In genomic region chr12:132560831-132561783, GRCh38 we compare ENCODE assay signal across 8 cellular contexts. TPM values are rescaled to one million over a fixed set of nuclear protein-coding genes. Genes with fewer than 3 reads are reported as not detected.
DNase-seq lines count a peak whose midpoint lies in the region; ATAC-seq, FAIRE-seq and TF ChIP-seq lines count a peak whose summit lies in the region.

No MANE protein-coding gene starts in this region.

- H3K9me3 ChIP-seq in astrocyte (ENCODE audit: insufficient read depth, low read depth, low read length) = no peaks in the 10 kb centered on the region
- H3K9me3 ChIP-seq in iPS-15b (ENCODE audit: control insufficient read depth, insufficient read depth, low read length) = no peaks in the 10 kb centered on the region

- ATAC-seq in GM19467 (IDR thresholded peaks at IDR 0.05; ENCODE audit: unreplicated experiment) (no peak), HG03196 (IDR thresholded peaks at IDR 0.05; ENCODE audit: unreplicated experiment) (no peak)

- H3K27ac Mint-ChIP-seq in T-helper 1 cell treated with Interleukin-12 subunit alpha and Interleukin-12 subunit beta and Interleukin-4 antibody, amounts not matched to agents 30 μg/mL and 1 μg/mL, for 36 hours = no peak overlapping the region
- H3K27ac Mint-ChIP-seq in astrocyte (ENCODE audit: unreplicated experiment) = no peak overlapping the region

- TF ChIP-seq CTCF in GM12875 (IDR thresholded peaks at IDR 0.05; ENCODE audit: borderline replicate concordance, insufficient read depth, low read depth, low read length) (peak; percentile 91), astrocyte (IDR thresholded peaks at IDR 0.05; ENCODE audit: insufficient read depth, low read depth, low read length) (peak; percentile 48)

- H3K79me2 ChIP-seq in astrocyte (ENCODE audit: insufficient read depth, low read length) = peaks cover 30% of the 10 kb centered on the region

- H3K9ac ChIP-seq in astrocyte (ENCODE audit: low read length) (peak overlapping the region; percentile 58), iPS-15b (ENCODE audit: low read depth, low read length) (peak overlapping the region; percentile 85)

- H3K9me3 Mint-ChIP-seq in T-helper 1 cell treated with Interleukin-12 subunit alpha and Interleukin-12 subunit beta and Interleukin-4 antibody, amounts not matched to agents 30 μg/mL and 1 μg/mL, for 36 hours = no peaks in the 10 kb centered on the region
- H3K9me3 Mint-ChIP-seq in astrocyte (ENCODE audit: unreplicated experiment) = no peaks in the 10 kb centered on the region

- H3K36me3 Mint-ChIP-seq in T-helper 1 cell treated with Interleukin-12 subunit alpha and Interleukin-12 subunit beta and Interleukin-4 antibody, amounts not matched to agents 30 μg/mL and 1 μg/mL, for 36 hours (ENCODE audit: low read depth) = no peaks in the 10 kb centered on the region
- H3K36me3 Mint-ChIP-seq in astrocyte (ENCODE audit: low read depth, unreplicated experiment) = peaks cover 1% of the 10 kb centered on the region

- DNase-seq in NCI-H146 (lab: John Stamatoyannopoulos, UW) (peak; percentile 90), astrocyte (ENCODE audit: low read depth) (no peak)
- peak; percentile 51 to 66 for DNase-seq in stimulated activated CD4-positive, alpha-beta T cell treated with anti-CD3 and anti-CD28 coated beads, Interleukin-15, amount 100 ng/mL, for 1 hour (ENCODE audit: low read depth in 1 of 2, low spot score in 1 of 2)

- H4K20me1 ChIP-seq in astrocyte (ENCODE audit: insufficient read depth, low read length) = peaks cover 40% of the 10 kb centered on the region

- FAIRE-seq in astrocyte (lab: Jason Lieb, UNC) = no peak

- no peaks in the 10 kb centered on the region for H3K27me3 ChIP-seq in astrocyte (ENCODE audit: insufficient read depth, low read length)
- peaks cover 5% of the 10 kb centered on the region for H3K27me3 ChIP-seq in iPS-15b (ENCODE audit: control insufficient read depth, insufficient read depth, low read length)

- H3K4me3 Mint-ChIP-seq in T-helper 1 cell treated with Interleukin-12 subunit alpha and Interleukin-12 subunit beta and Interleukin-4 antibody, amounts not matched to agents 30 μg/mL and 1 μg/mL, for 36 hours = peak overlapping the region; percentile 65
- peak overlapping the region; percentile 83 for H3K4me3 Mint-ChIP-seq in astrocyte (ENCODE audit: unreplicated experiment)

- no peak overlapping the region for H3K27ac ChIP-seq in astrocyte (ENCODE audit: low read depth, low read length)

- H3K4me2 ChIP-seq in astrocyte (ENCODE audit: low read length) = peak overlapping the region; percentile 89

- H3K4me3 ChIP-seq in GM12875 (ENCODE audit: low read depth, low read length) (peak overlapping the region; percentile 86), astrocyte (ENCODE audit: insufficient read depth, low read depth, low read length) (peak overlapping the region; percentile 52), iPS-15b (ENCODE audit: low read depth, low read length) (peak overlapping the region; percentile 78)

- H3K4me1 ChIP-seq in astrocyte (ENCODE audit: insufficient read depth, low read length) (peaks cover 8% of the 10 kb centered on the region), iPS-15b (ENCODE audit: control insufficient read depth, insufficient read depth, low read length) (no peaks in the 10 kb centered on the region)

- H3K27me3 Mint-ChIP-seq in T-helper 1 cell treated with Interleukin-12 subunit alpha and Interleukin-12 subunit beta and Interleukin-4 antibody, amounts not matched to agents 30 μg/mL and 1 μg/mL, for 36 hours (ENCODE audit: low read depth) = peaks cover 12% of the 10 kb centered on the region
- H3K27me3 Mint-ChIP-seq in astrocyte (ENCODE audit: low read depth, unreplicated experiment) = peaks cover 2% of the 10 kb centered on the region

- peaks cover 4% of the 10 kb centered on the region for H3K4me1 Mint-ChIP-seq in T-helper 1 cell treated with Interleukin-12 subunit alpha and Interleukin-12 subunit beta and Interleukin-4 antibody, amounts not matched to agents 30 μg/mL and 1 μg/mL, for 36 hours (ENCODE audit: low read depth)
- H3K4me1 Mint-ChIP-seq in astrocyte (ENCODE audit: low read depth, unreplicated experiment) = no peaks in the 10 kb centered on the region

- peak overlapping the region; percentile 18 for H2AFZ ChIP-seq in astrocyte (ENCODE audit: low read depth, low read length)

- H3K36me3 ChIP-seq in astrocyte (ENCODE audit: insufficient read depth, low read length) (no peaks in the 10 kb centered on the region), iPS-15b (ENCODE audit: control insufficient read depth, insufficient read depth, low read length) (no peaks in the 10 kb centered on the region)

RNA-seq across cellular contexts. Expression of gene LRCOL1, which starts 49.3 kb away (rescaled TPM):
- not detected in 2 replicates for total RNA-seq in astrocyte

RNA-seq across cellular contexts. Expression of gene P2RX2, which starts 57.5 kb away (rescaled TPM):
- not detected in 2 replicates for total RNA-seq in astrocyte
